8 cellular contexts compared by ENCODE assay signal in the genomic region with DNA sequence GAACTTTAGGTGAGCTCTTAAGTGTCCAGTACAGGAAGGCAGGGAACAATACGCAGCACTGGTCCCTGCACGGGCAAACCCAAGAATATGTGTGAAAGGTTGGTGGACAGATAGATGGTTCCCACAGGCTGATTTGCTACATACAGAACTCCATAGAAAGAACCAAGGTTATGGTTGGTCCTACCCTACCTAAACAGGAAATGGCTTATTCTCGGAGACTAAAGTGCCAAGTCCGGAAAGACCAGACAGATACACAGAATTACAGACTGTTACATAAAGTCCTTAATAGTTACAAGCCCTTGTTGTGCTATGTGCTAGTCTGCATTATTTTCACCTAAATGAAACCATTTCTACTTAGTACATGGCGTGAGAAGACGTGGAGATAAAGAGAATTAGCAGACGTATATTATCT. TPM values are rescaled to one million over a fixed set of nuclear protein-coding genes. Genes with fewer than 3 reads are reported as not detected.
DNase-seq lines count a peak whose midpoint lies in the region; ATAC-seq and TF ChIP-seq lines count a peak whose summit lies in the region.

No MANE protein-coding gene starts in this region.

- H3K27ac Mint-ChIP-seq in CD4-positive, alpha-beta T cell, result peak overlapping the region; percentile 94
- peak overlapping the region; percentile 99 for H3K27ac Mint-ChIP-seq in T-helper 2 cell treated with Interferon-gamma antibody and Interleukin-4, amounts not matched to agents 5 μg/mL and 100 μg/mL, for 36 hours

- peak overlapping the region; percentile 58 for H3K27ac ChIP-seq in CD4-positive, alpha-beta T cell (ENCODE audit: low read depth, low read length)
- H3K27ac ChIP-seq in HCT116 (ENCODE audit: low read depth, low read length), result peak overlapping the region; percentile 87
- H3K27ac ChIP-seq in esophagus muscularis mucosa (replicated peaks in 1 of 4), result peak overlapping the region; percentile 97 to 99 (median 99)

- H2AFZ ChIP-seq in HCT116 (ENCODE audit: low read depth, low read length, poor library complexity, severe bottlenecking), result no peak overlapping the region
- H2AFZ ChIP-seq in neuron (ENCODE audit: low read depth, low read length), result peak overlapping the region; percentile 33

- TF ChIP-seq RAD21 in HCT116 (IDR thresholded peaks at IDR 0.05; ENCODE audit: low read depth), result no peak

- POLR2A ChIA-PET in CD4-positive, alpha-beta T cell (lab: Charles Lee), result interaction anchor here (1.1 to 1.5 kb wide), 2 partner anchors 37 to 152 kb away, joined by 3 to 5 read pairs; a partner anchor contains a TSS
- POLR2A ChIA-PET in HCT116 (lab: Charles Lee), result no interaction called here

- peak overlapping the region; percentile 98 for H3K4me3 Mint-ChIP-seq in CD4-positive, alpha-beta T cell
- H3K4me3 Mint-ChIP-seq in T-helper 2 cell treated with Interferon-gamma antibody and Interleukin-4, amounts not matched to agents 5 μg/mL and 100 μg/mL, for 36 hours, result peak overlapping the region; percentile 93

- peak overlapping the region; percentile 74 for H3K4me2 ChIP-seq in HCT116 (ENCODE audit: low read length)

- H3K27me3 Mint-ChIP-seq in CD4-positive, alpha-beta T cell, result no peaks in the 10 kb centered on the region
- peaks cover 2% of the 10 kb centered on the region for H3K27me3 Mint-ChIP-seq in T-helper 2 cell treated with Interferon-gamma antibody and Interleukin-4, amounts not matched to agents 5 μg/mL and 100 μg/mL, for 36 hours (ENCODE audit: low read depth)

- TF ChIP-seq EP300 in esophagus muscularis mucosa (IDR thresholded peaks at IDR 0.05), result no peak

- no peaks in the 10 kb centered on the region for H3K36me3 ChIP-seq in HCT116 (ENCODE audit: control insufficient read depth in 1 of 2, insufficient read depth in 2 of 2, low read length in 2 of 2)
- H3K36me3 ChIP-seq in esophagus muscularis mucosa, result no peaks in the 10 kb centered on the region
- no peaks in the 10 kb centered on the region for H3K36me3 ChIP-seq in neuron (ENCODE audit: insufficient read depth, low read length)

- H3K4me3 ChIP-seq in HCT116 (replicated peaks in 1 of 2; ENCODE audit: low read depth in 1 of 2, low read length in 2 of 2) (peak overlapping the region; percentile 68 to 88), esophagus muscularis mucosa (peak overlapping the region; percentile 88 to 97 (median 94)), neuron (ENCODE audit: low read length) (peak overlapping the region; percentile 94)

- H3K9me3 Mint-ChIP-seq in CD4-positive, alpha-beta T cell, result no peaks in the 10 kb centered on the region
- H3K9me3 Mint-ChIP-seq in T-helper 2 cell treated with Interferon-gamma antibody and Interleukin-4, amounts not matched to agents 5 μg/mL and 100 μg/mL, for 36 hours, result no peaks in the 10 kb centered on the region

- H3K27me3 ChIP-seq in CD4-positive, alpha-beta T cell (ENCODE audit: control insufficient read depth, insufficient read depth, low read length), result no peaks in the 10 kb centered on the region
- H3K27me3 ChIP-seq in HCT116 (ENCODE audit: insufficient read depth, low read length) (no peaks in the 10 kb centered on the region), esophagus muscularis mucosa (no peaks in the 10 kb centered on the region), neuron (ENCODE audit: insufficient read depth, low read length) (no peaks in the 10 kb centered on the region)

- ATAC-seq in CD4-positive, alpha-beta T cell (ENCODE audit: poor library complexity), result no peak
- no peak for ATAC-seq in HCT116
- no peak for ATAC-seq in GM18502 (IDR thresholded peaks at IDR 0.05; ENCODE audit: poor library complexity, unreplicated experiment)
- ATAC-seq in HG03460 (IDR thresholded peaks at IDR 0.05; ENCODE audit: unreplicated experiment), result no peak

- H3K4me1 ChIP-seq in HCT116 (ENCODE audit: control insufficient read depth in 1 of 2, insufficient read depth in 2 of 2, low read length in 2 of 2) (peaks cover 9 to 27% of the 10 kb centered on the region in 2 experiments; a peak in 3 of 4 replicates), esophagus muscularis mucosa (peaks cover 33 to 62% (median 46%) of the 10 kb centered on the region in 4 donors), neuron (ENCODE audit: insufficient read depth, low read length) (peaks cover 16% of the 10 kb centered on the region)

- WGBS in esophagus muscularis mucosa, result 6% methylated on average over 7 of the region's 7 CpGs

- H3K9me2 ChIP-seq in HCT116 (ENCODE audit: insufficient read depth), result no peaks in the 10 kb centered on the region

- H3K9me3 ChIP-seq in CD4-positive, alpha-beta T cell (ENCODE audit: control insufficient read depth, low read length), result no peaks in the 10 kb centered on the region
- H3K9me3 ChIP-seq in HCT116 (ENCODE audit: control insufficient read depth in 1 of 2, insufficient read depth in 1 of 2, low read depth in 1 of 2, low read length in 2 of 2) (no peaks in the 10 kb centered on the region), esophagus muscularis mucosa (no peaks in the 10 kb centered on the region), neuron (ENCODE audit: low read length) (no peaks in the 10 kb centered on the region)

- peak overlapping the region; percentile 83 for H3K9ac ChIP-seq in HCT116 (ENCODE audit: low read length)

- intact Hi-C loops in CD4-positive, alpha-beta T cell (cut with DNase I, micrococcal nuclease), result loop anchor here in 1 of 2 experiments (2.0 to 10.0 kb wide), 5 partner anchors 46 to 1079 kb away; a partner anchor contains a TSS
- intact Hi-C loops in HCT116 (cut with micrococcal nuclease) (no loop called here), esophagus muscularis mucosa (cut with DNase I) (no loop called here), posterior vena cava (cut with DNase I) (loop anchor here in 1 of 2 donors (2.0 to 5.0 kb wide), 2 partner anchors 44 to 1781 kb away; no protein-coding TSS in a partner anchor)

- no peaks in the 10 kb centered on the region; the same call in 1 of the 2 replicates for H4K20me1 ChIP-seq in HCT116 (ENCODE audit: insufficient read depth)

- TF ChIP-seq CTCF in CD4-positive, alpha-beta T cell (IDR thresholded peaks at IDR 0.05), result no peak
- TF ChIP-seq CTCF in HCT116 (IDR thresholded peaks at IDR 0.05 in 2 of 3, conservative IDR thresholded peaks at IDR 0.05 in 1 of 3; ENCODE audit: borderline replicate concordance in 1 of 3, insufficient read depth in 1 of 3, low read depth in 2 of 3, low read length in 2 of 3) (no peak), esophagus muscularis mucosa (IDR thresholded peaks at IDR 0.05) (no peak)

- CTCF ChIA-PET in CD4-positive, alpha-beta T cell (lab: Charles Lee), result interaction anchor here (0.5 kb wide), 1 partner anchor 52 kb away, joined by 3 read pairs; no protein-coding TSS in a partner anchor
- CTCF ChIA-PET in HCT116 (lab: Charles Lee), result no interaction called here

- H3K36me3 Mint-ChIP-seq in CD4-positive, alpha-beta T cell (ENCODE audit: low read depth), result peaks cover 10% of the 10 kb centered on the region
- H3K36me3 Mint-ChIP-seq in T-helper 2 cell treated with Interferon-gamma antibody and Interleukin-4, amounts not matched to agents 5 μg/mL and 100 μg/mL, for 36 hours (ENCODE audit: low read depth), result peaks cover 7% of the 10 kb centered on the region

- DNase-seq in CD4-positive, alpha-beta T cell, result no peak
- DNase-seq in HCT116 (ENCODE audit: low read depth, low spot score), result no peak
- DNase-seq in T-helper 2 cell treated with Interferon-gamma antibody and Interleukin-4, amounts not matched to agents 5 μg/mL and 100 μg/mL, for 36 hours (ENCODE audit: low spot score), result no peak
- peak; percentile 80 for DNase-seq in esophagus muscularis mucosa (ENCODE audit: extremely low spot score)
- no peak for DNase-seq in posterior vena cava (ENCODE audit: low spot score)

- TSS peak; percentile 37 for BruUV-seq in HCT116 (replicated peaks; lab: Mats Ljungman, UMichigan)

- H3K4me1 Mint-ChIP-seq in CD4-positive, alpha-beta T cell (ENCODE audit: low read depth), result peaks cover 51% of the 10 kb centered on the region
- peaks cover 36% of the 10 kb centered on the region for H3K4me1 Mint-ChIP-seq in T-helper 2 cell treated with Interferon-gamma antibody and Interleukin-4, amounts not matched to agents 5 μg/mL and 100 μg/mL, for 36 hours (ENCODE audit: low read depth)

- no peak for TF ChIP-seq POLR2A in HCT116 (IDR thresholded peaks at IDR 0.05; ENCODE audit: borderline replicate concordance, extremely low read depth, insufficient read depth, insufficient read length)
- no peak for TF ChIP-seq POLR2A in esophagus muscularis mucosa (IDR thresholded peaks at IDR 0.05; ENCODE audit: low read depth)

- RAD21 ChIA-PET in HCT116 (lab: Charles Lee; ENCODE audit: low non-redundant PET in 1 of 2, low total read pairs in 2 of 2, uncharacterized antibody in 2 of 2, unreplicated experiment in 2 of 2), result no interaction called here

- H3K79me2 ChIP-seq in HCT116 (ENCODE audit: insufficient read depth, low read length), result peaks cover 57% of the 10 kb centered on the region

TF ChIP-seq in HCT116, 20 proteins besides CTCF, POLR2A, EP300 and RAD21 (continues in another document):
- TF ChIP-seq, protein P1, sequence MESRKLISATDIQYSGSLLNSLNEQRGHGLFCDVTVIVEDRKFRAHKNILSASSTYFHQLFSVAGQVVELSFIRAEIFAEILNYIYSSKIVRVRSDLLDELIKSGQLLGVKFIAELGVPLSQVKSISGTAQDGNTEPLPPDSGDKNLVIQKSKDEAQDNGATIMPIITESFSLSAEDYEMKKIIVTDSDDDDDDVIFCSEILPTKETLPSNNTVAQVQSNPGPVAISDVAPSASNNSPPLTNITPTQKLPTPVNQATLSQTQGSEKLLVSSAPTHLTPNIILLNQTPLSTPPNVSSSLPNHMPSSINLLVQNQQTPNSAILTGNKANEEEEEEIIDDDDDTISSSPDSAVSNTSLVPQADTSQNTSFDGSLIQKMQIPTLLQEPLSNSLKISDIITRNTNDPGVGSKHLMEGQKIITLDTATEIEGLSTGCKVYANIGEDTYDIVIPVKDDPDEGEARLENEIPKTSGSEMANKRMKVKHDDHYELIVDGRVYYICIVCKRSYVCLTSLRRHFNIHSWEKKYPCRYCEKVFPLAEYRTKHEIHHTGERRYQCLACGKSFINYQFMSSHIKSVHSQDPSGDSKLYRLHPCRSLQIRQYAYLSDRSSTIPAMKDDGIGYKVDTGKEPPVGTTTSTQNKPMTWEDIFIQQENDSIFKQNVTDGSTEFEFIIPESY (IDR thresholded peaks at IDR 0.05; ENCODE audit: extremely low read depth, insufficient replicate concordance, low read length), result no peak
- no peak for TF ChIP-seq JUND (IDR thresholded peaks at IDR 0.05)
- TF ChIP-seq CBX3 (IDR thresholded peaks at IDR 0.05; ENCODE audit: low read depth), result no peak
- TF ChIP-seq POLR2AphosphoS5 (IDR thresholded peaks at IDR 0.05; ENCODE audit: low read depth, low read length), result no peak
- no peak for TF ChIP-seq TCF7L2 (IDR thresholded peaks at IDR 0.05; ENCODE audit: borderline replicate concordance, extremely low read depth, insufficient read depth, insufficient read length)
- TF ChIP-seq EZH2phosphoT487 (IDR thresholded peaks at IDR 0.05; ENCODE audit: borderline replicate concordance), result no peak
- no peak for TF ChIP-seq EGR1 (IDR thresholded peaks at IDR 0.05; ENCODE audit: low read depth)
- TF ChIP-seq ZNF274 (IDR thresholded peaks at IDR 0.05; ENCODE audit: low read depth, low read length), result no peak
- no peak for TF ChIP-seq SIN3A (IDR thresholded peaks at IDR 0.05; ENCODE audit: low read depth)

RNA-seq across cellular contexts. Expression of a gene that starts 1.2 kb away (rescaled TPM):
- total RNA-seq in CD4-positive, alpha-beta T cell, result 10 to 100 TPM; 39.8 TPM
- total RNA-seq in HCT116 (2021; ENCODE audit: unreplicated experiment) (34.3 TPM), esophagus muscularis mucosa (10 to 100 TPM; 26.7 to 47.7 (median 31.4) TPM), posterior vena cava (10 to 100 TPM; 30.7 to 34.3 TPM)
- 18.2 and 18.7 TPM in 2 replicates for polyA plus RNA-seq in HCT116 (2012)
